In genomic region chr12:46386877-46387629, GRCh38 we compare ENCODE assay signal across 8 cellular contexts. TPM values are rescaled to one million over a fixed set of nuclear protein-coding genes. Genes with fewer than 3 reads are reported as not detected.
DNase-seq lines count a peak whose midpoint lies in the region; ATAC-seq and TF ChIP-seq lines count a peak whose summit lies in the region.

No MANE protein-coding gene starts in this region.

- in situ Hi-C loops in ACHN (cut with HindIII; ENCODE audit: low pct_ligation_motif_present, low pct_unique_long_range_greater_than_20kb, low sequenced_read_pairs): no loop called here

- H3K36me3 ChIP-seq in ascending aorta: no peaks in the 10 kb centered on the region
- no peaks in the 10 kb centered on the region for H3K36me3 ChIP-seq in lower lobe of right lung
- no peaks in the 10 kb centered on the region for H3K36me3 ChIP-seq in effector memory CD4-positive, alpha-beta T cell (ENCODE audit: control insufficient read depth, insufficient read depth, low read length)

- H3K9me3 ChIP-seq in ascending aorta (no peaks in the 10 kb centered on the region), lower lobe of right lung (no peaks in the 10 kb centered on the region)
- no peaks in the 10 kb centered on the region for H3K9me3 ChIP-seq in effector memory CD4-positive, alpha-beta T cell (ENCODE audit: control insufficient read depth, low read length)

- H3K27me3 ChIP-seq in ascending aorta (no peaks in the 10 kb centered on the region), lower lobe of right lung (ENCODE audit: low read depth) (no peaks in the 10 kb centered on the region)
- no peaks in the 10 kb centered on the region for H3K27me3 ChIP-seq in effector memory CD4-positive, alpha-beta T cell (replicated peaks; ENCODE audit: control insufficient read depth, insufficient read depth, low read length, poor library complexity, severe bottlenecking)

- ATAC-seq in lower lobe of right lung: no peak

- H3K27ac ChIP-seq in ascending aorta: peak overlapping the region; percentile 82 to 83
- H3K27ac ChIP-seq in lower lobe of right lung: peak overlapping the region; percentile 66
- no peak overlapping the region for H3K27ac ChIP-seq in effector memory CD4-positive, alpha-beta T cell (ENCODE audit: insufficient read depth, low read length, poor library complexity, severe bottlenecking)

- DNase-seq in ACHN (peak; percentile 40), ascending aorta (ENCODE audit: low spot score in 2 of 2) (no peak), lower lobe of right lung (peak; percentile 61), occipital lobe (lab: John Stamatoyannopoulos, UW) (no peak)
- DNase-seq in Jurkat, Clone E6-1 (ENCODE audit: low read depth, low spot score): no peak
- no peak for DNase-seq in effector memory CD4-positive, alpha-beta T cell
- no peak for DNase-seq in activated effector memory CD4-positive, alpha-beta T cell treated with Interleukin-2 at 50 U/mL for 16 hours

- peak overlapping the region; percentile 31 for H3K4me3 ChIP-seq in Jurkat, Clone E6-1 (ENCODE audit: low read length)
- peak overlapping the region in 1 of 2 donors; percentile 47 for H3K4me3 ChIP-seq in ascending aorta
- peak overlapping the region; percentile 22 for H3K4me3 ChIP-seq in lower lobe of right lung
- H3K4me3 ChIP-seq in effector memory CD4-positive, alpha-beta T cell (ENCODE audit: insufficient read depth, low read depth, low read length, poor library complexity, severe bottlenecking): no peak overlapping the region

- TF ChIP-seq CTCF in ascending aorta (IDR thresholded peaks at IDR 0.05) (no peak), lower lobe of right lung (IDR thresholded peaks at IDR 0.05) (no peak)

- TF ChIP-seq POLR2A in GM19193 (IDR thresholded peaks at IDR 0.05; ENCODE audit: extremely low read depth, insufficient read depth, insufficient read length): peak; percentile 17

- intact Hi-C loops in ascending aorta (cut with DNase I): loop anchor here (2.0 to 5.0 kb wide), 2 partner anchors 86 to 170 kb away; no protein-coding TSS in a partner anchor
- intact Hi-C loops in lower lobe of right lung (cut with DNase I): no loop called here

- H3K4me1 ChIP-seq in ascending aorta (peaks cover 14 to 52% of the 10 kb centered on the region in 2 donors), lower lobe of right lung (peaks cover 75% of the 10 kb centered on the region)
- peaks cover 7% of the 10 kb centered on the region for H3K4me1 ChIP-seq in effector memory CD4-positive, alpha-beta T cell (ENCODE audit: control insufficient read depth, insufficient read depth, low read length, poor library complexity, severe bottlenecking)

RNA-seq across cellular contexts. Expression of gene SLC38A2, which starts 14.5 kb away (rescaled TPM):
- 54.0 TPM for polyA plus RNA-seq in Jurkat, Clone E6-1 (2012; ENCODE audit: insufficient read depth, insufficient read length)
- 384 TPM for total RNA-seq in ascending aorta
- total RNA-seq in lower lobe of right lung: 284 TPM
- total RNA-seq in occipital lobe: 259 TPM

Comparison
In these comparisons a context has a peak if more than half of its experiments do, and no peak if none do; other contexts are left out.
1. DNase-seq: peak in ACHN (single experiment) and lower lobe of right lung (single experiment); none in Jurkat, Clone E6-1 (single experiment), ascending aorta (0 of 2), occipital lobe (single experiment), effector memory CD4-positive, alpha-beta T cell (0 of 3) and activated effector memory CD4-positive, alpha-beta T cell treated with Interleukin-2 at 50 U/mL for 16 hours (single experiment).